Comparison of ENCODE assay signal across 26 cellular contexts in genomic region chr3:440826-441225, GRCh38.
"Had no signal": no experiment of that assay in that cellular context is flagged by ENCODE, and none has a peak within 500 bp of the region (broad histone marks: within the 10 kb centered on the region; RNA-seq: fewer than 3 reads in every experiment).

No MANE protein-coding gene starts in this region.

- H3K4me3 ChIP-seq: coronary artery, esophagus muscularis mucosa, gastrocnemius medialis, heart right ventricle, left lung, lower lobe of right lung had no signal

- H3K9me3 Mint-ChIP-seq: memory B cell had no signal

- H3K4me1 Mint-ChIP-seq: endodermal cell; memory B cell; naive thymus-derived CD4-positive, alpha-beta T cell; natural killer cell had no signal

- H3K27me3 Mint-ChIP-seq: effector memory CD8-positive, alpha-beta T cell; naive thymus-derived CD4-positive, alpha-beta T cell had no signal

- H3K4me3 Mint-ChIP-seq: effector memory CD8-positive, alpha-beta T cell; endodermal cell; memory B cell; naive thymus-derived CD4-positive, alpha-beta T cell; natural killer cell had no signal

- FAIRE-seq: colon, endometrium, islet of Langerhans, keratinocyte had no signal

- ATAC-seq: effector memory CD8-positive, alpha-beta T cell; gastrocnemius medialis; heart right ventricle; left cardiac atrium; left lung; left ventricle myocardium superior; lower lobe of right lung; naive thymus-derived CD4-positive, alpha-beta T cell; natural killer cell had no signal

- H3K27ac Mint-ChIP-seq: effector memory CD8-positive, alpha-beta T cell; endodermal cell; memory B cell; naive thymus-derived CD4-positive, alpha-beta T cell; natural killer cell had no signal

- H3K4me1 ChIP-seq: esophagus muscularis mucosa, gastrocnemius medialis, heart right ventricle, left lung, lower lobe of right lung had no signal

- H3K9me3 ChIP-seq: gastrocnemius medialis, lower lobe of right lung had no signal

- H3K27me3 ChIP-seq: esophagus muscularis mucosa, gastrocnemius medialis, heart right ventricle, left lung had no signal

- H3K27ac ChIP-seq: coronary artery, esophagus muscularis mucosa, gastrocnemius medialis, heart right ventricle, left lung, lower lobe of right lung had no signal

- DNase-seq: dermis blood vessel endothelial cell; effector CD8-positive, alpha-beta T cell; effector memory CD8-positive, alpha-beta T cell; endodermal cell; erythroblast; foreskin melanocyte; gastrocnemius medialis; glutamatergic neuron; head of caudate nucleus; heart right ventricle; hippocampal formation; left cardiac atrium; left lung; left ventricle myocardium superior; lower lobe of right lung; mesendoderm; midbrain; naive thymus-derived CD4-positive, alpha-beta T cell; natural killer cell had no signal

- H3K36me3 Mint-ChIP-seq: memory B cell; naive thymus-derived CD4-positive, alpha-beta T cell had no signal

- H3K36me3 ChIP-seq: esophagus muscularis mucosa, gastrocnemius medialis, heart right ventricle, left lung, lower lobe of right lung had no signal
